ENCODE assay signal across 25 cellular contexts in the genomic region with DNA sequence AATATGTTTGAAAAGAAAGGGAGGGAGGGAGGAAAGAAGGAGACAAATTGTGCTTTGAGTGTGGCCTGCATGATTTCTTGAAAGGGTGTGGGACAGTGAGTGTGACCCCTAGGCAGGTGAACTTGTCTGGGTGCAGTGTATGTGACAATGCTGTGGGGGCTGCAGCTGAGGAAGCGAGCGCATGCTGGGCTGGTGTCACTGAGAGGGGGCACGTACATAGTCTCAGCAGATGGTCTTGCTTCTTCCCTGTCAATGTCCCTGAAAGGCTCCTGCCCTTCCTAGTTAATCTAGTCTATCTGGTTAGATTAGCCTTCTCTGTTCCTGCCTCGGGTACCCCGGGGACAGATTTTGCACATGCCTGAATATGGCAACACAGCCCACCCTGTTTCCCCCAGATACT. TPM values are rescaled to one million over a fixed set of nuclear protein-coding genes. Genes with fewer than 3 reads are reported as not detected.
"Had no signal": no experiment of that assay in that cellular context is flagged by ENCODE, and none has a peak within 500 bp of the region (broad histone marks: within the 10 kb centered on the region; RNA-seq: fewer than 3 reads in every experiment).

No MANE protein-coding gene starts in this region.

- DNase-seq: dermis blood vessel endothelial cell; effector memory CD8-positive, alpha-beta T cell; erythroblast; esophagus squamous epithelium; foreskin melanocyte; glutamatergic neuron; heart right ventricle; hippocampal formation; immature natural killer cell; left ventricle myocardium superior; lower lobe of right lung; naive thymus-derived CD8-positive, alpha-beta T cell; psoas muscle; right cardiac atrium; sigmoid colon; stimulated activated CD4-positive, alpha-beta T cell treated with anti-CD3 and anti-CD28 coated beads, Interleukin-2, amount 100 ng/mL, for 24 hours; stimulated activated CD4-positive, alpha-beta T cell treated with anti-CD3 and anti-CD28 coated beads, Interleukin-4, amount 100 ng/mL, for 24 hours; stimulated activated naive CD4-positive, alpha-beta T cell treated with Interleukin-2 at 50 U/mL for 16 hours; transverse colon had no signal

- H3K9me3 Mint-ChIP-seq: effector memory CD8-positive, alpha-beta T cell; immature natural killer cell; naive thymus-derived CD8-positive, alpha-beta T cell; stimulated activated effector memory CD8-positive, alpha-beta T cell treated with anti-CD3 and anti-CD28 coated beads, Interleukin-12 subunit alpha, Interleukin-12 subunit beta, amount 100 ng/mL, for 72 hours had no signal

- H3K27ac Mint-ChIP-seq: immature natural killer cell; stimulated activated effector memory CD8-positive, alpha-beta T cell treated with anti-CD3 and anti-CD28 coated beads, Interleukin-12 subunit alpha, Interleukin-12 subunit beta, amount 100 ng/mL, for 72 hours had no signal

- ATAC-seq: effector memory CD8-positive, alpha-beta T cell; heart right ventricle; left ventricle myocardium superior; lower lobe of right lung; naive thymus-derived CD8-positive, alpha-beta T cell; psoas muscle; right cardiac atrium; stimulated activated effector memory CD8-positive, alpha-beta T cell treated with anti-CD3 and anti-CD28 coated beads, Interleukin-12 subunit alpha, Interleukin-12 subunit beta, amount 100 ng/mL, for 72 hours had no signal

- H3K27ac ChIP-seq: coronary artery, esophagus squamous epithelium, heart right ventricle, lower lobe of right lung, psoas muscle, sigmoid colon, transverse colon, vagina had no signal

- H3K9me3 ChIP-seq: esophagus squamous epithelium, heart right ventricle, lower lobe of right lung, psoas muscle, sigmoid colon, transverse colon, vagina had no signal

- H3K4me3 Mint-ChIP-seq: effector memory CD8-positive, alpha-beta T cell; immature natural killer cell; naive thymus-derived CD8-positive, alpha-beta T cell; stimulated activated effector memory CD8-positive, alpha-beta T cell treated with anti-CD3 and anti-CD28 coated beads, Interleukin-12 subunit alpha, Interleukin-12 subunit beta, amount 100 ng/mL, for 72 hours had no signal

- H3K36me3 Mint-ChIP-seq: immature natural killer cell; naive thymus-derived CD8-positive, alpha-beta T cell; stimulated activated effector memory CD8-positive, alpha-beta T cell treated with anti-CD3 and anti-CD28 coated beads, Interleukin-12 subunit alpha, Interleukin-12 subunit beta, amount 100 ng/mL, for 72 hours had no signal

- FAIRE-seq: endometrium, keratinocyte had no signal

- H3K27me3 Mint-ChIP-seq: effector memory CD8-positive, alpha-beta T cell; naive thymus-derived CD8-positive, alpha-beta T cell had no signal

- H3K4me3 ChIP-seq: coronary artery, esophagus squamous epithelium, heart right ventricle, lower lobe of right lung, psoas muscle, sigmoid colon, transverse colon, vagina had no signal

- H3K27me3 ChIP-seq: esophagus squamous epithelium, heart right ventricle, sigmoid colon, transverse colon, vagina had no signal

- H3K36me3 ChIP-seq: sigmoid colon, transverse colon had no signal

RNA-seq across cellular contexts. Expression of a gene that starts 9.8 kb away (rescaled TPM):
- total RNA-seq: myocyte had no signal
